21 cellular contexts compared by ENCODE assay signal in the genomic region with DNA sequence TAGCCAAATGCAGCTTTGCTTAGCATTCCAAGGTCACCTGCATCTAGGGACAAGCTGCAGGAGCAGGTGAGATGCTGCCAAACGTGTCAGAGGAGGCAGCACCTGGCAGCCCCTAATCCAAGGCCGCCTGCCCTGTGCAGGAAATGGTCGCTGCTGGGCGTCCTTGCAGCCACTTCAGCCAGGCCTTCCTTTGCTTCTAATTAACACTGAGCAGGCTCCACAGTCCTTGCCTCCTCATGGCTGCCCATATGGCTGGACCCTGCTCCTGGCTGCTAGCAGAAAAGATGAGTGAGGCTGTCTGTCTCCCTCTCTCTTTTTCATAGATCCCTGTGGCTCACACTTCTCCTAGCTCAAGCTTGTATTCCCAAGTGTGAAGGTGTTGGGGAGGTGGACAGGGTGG.
DNase-seq lines count a peak whose midpoint lies in the region; ATAC-seq and TF ChIP-seq lines count a peak whose summit lies in the region.
"Had no signal": no experiment of that assay in that cellular context is flagged by ENCODE, and none has a peak within 500 bp of the region (broad histone marks: within the 10 kb centered on the region; RNA-seq: fewer than 3 reads in every experiment).

No MANE protein-coding gene starts in this region.

- H3K9me3 Mint-ChIP-seq in H9: peaks cover 7% of the 10 kb centered on the region in 2 experiments; a peak in 2 of 5 replicates
- peaks cover 6% of the 10 kb centered on the region for H3K9me3 Mint-ChIP-seq in glutamatergic neuron (ENCODE audit: unreplicated experiment)

- H2BK5ac ChIP-seq in H9 (ENCODE audit: insufficient read length, low read length): no peak overlapping the region

- H3K23ac ChIP-seq in H9 (ENCODE audit: insufficient read length, low read depth, low read length): no peak overlapping the region

- H3K36me3 Mint-ChIP-seq in H9 (ENCODE audit: insufficient read depth in 1 of 3, low read depth in 3 of 3): peaks cover 0 to 4% (median 0%) of the 10 kb centered on the region in 3 experiments; a peak in 3 of 7 replicates
- no peaks in the 10 kb centered on the region for H3K36me3 Mint-ChIP-seq in glutamatergic neuron (ENCODE audit: unreplicated experiment)

- H3K27me3 Mint-ChIP-seq in H9 (ENCODE audit: low read depth): peaks cover 10% of the 10 kb centered on the region
- no peaks in the 10 kb centered on the region for H3K27me3 Mint-ChIP-seq in glutamatergic neuron (ENCODE audit: unreplicated experiment)

- H3K4me3 Mint-ChIP-seq in H9: no peak overlapping the region
- no peak overlapping the region for H3K4me3 Mint-ChIP-seq in glutamatergic neuron (ENCODE audit: unreplicated experiment)
- H3K4me3 Mint-ChIP-seq: B cell had no signal

- H4K91ac ChIP-seq in H9 (ENCODE audit: insufficient read length, low read depth, low read length): no peak overlapping the region

- H2BK120ac ChIP-seq in H9 (ENCODE audit: low read depth, low read length, poor library complexity, severe bottlenecking): no peak overlapping the region

- no peak overlapping the region for H3K18ac ChIP-seq in H9 (ENCODE audit: insufficient read length, low read depth, low read length)

- H3K27me3 ChIP-seq in H9 (ENCODE audit: insufficient read depth, low read length) (no peaks in the 10 kb centered on the region), ascending aorta (no peaks in the 10 kb centered on the region), tibial artery (no peaks in the 10 kb centered on the region)
- H3K27me3 ChIP-seq: SJCRH30 had no signal

- H4K8ac ChIP-seq in H9 (replicated peaks; ENCODE audit: insufficient read length, low read depth, low read length): no peak overlapping the region

- H3K27ac Mint-ChIP-seq in H9 (no peak overlapping the region), glutamatergic neuron (ENCODE audit: unreplicated experiment) (no peak overlapping the region)
- H3K27ac Mint-ChIP-seq: B cell had no signal

- H3K27ac ChIP-seq in H9 (ENCODE audit: insufficient read length, low read depth, low read length) (no peak overlapping the region), ascending aorta (peak overlapping the region; percentile 17 to 58), tibial artery (peak overlapping the region; percentile 55 to 61)
- H3K27ac ChIP-seq: A549, SJCRH30 had no signal

- no peak overlapping the region for H2BK20ac ChIP-seq in H9 (ENCODE audit: low read depth, low read length, poor library complexity, severe bottlenecking)

- no peak overlapping the region for H4K5ac ChIP-seq in H9 (ENCODE audit: insufficient read length, low read depth, low read length)

- H2BK12ac ChIP-seq in H9 (ENCODE audit: insufficient read length, low read depth, low read length): no peak overlapping the region

- H3K14ac ChIP-seq in H9 (ENCODE audit: insufficient read depth, low read length): peak overlapping the region; percentile 9; the same call in 1 of the 2 replicates

- no peaks in the 10 kb centered on the region for H3K79me1 ChIP-seq in H9 (ENCODE audit: insufficient read depth, low read depth, low read length, poor library complexity, severe bottlenecking)

- ATAC-seq in HG03095 (IDR thresholded peaks at IDR 0.05; ENCODE audit: unreplicated experiment): no peak
- ATAC-seq: A549, GM12878 had no signal

- no CpG with 5 or more reads among the region's 4 CpGs for WGBS in H9 (ENCODE audit: extremely low coverage, insufficient read length, low lambda C conversion rate)

- intact Hi-C loops in ascending aorta (cut with DNase I): no loop called here
- intact Hi-C loops in tibial artery (cut with DNase I; ENCODE audit: low total_unique reads): no loop called here

- H2BK15ac ChIP-seq in H9 (ENCODE audit: low read depth, low read length): no peak overlapping the region

- H3K79me2 ChIP-seq in H9 (ENCODE audit: insufficient read depth, low read length): no peaks in the 10 kb centered on the region

- H3K56ac ChIP-seq in H9 (ENCODE audit: insufficient read length, low read depth, low read length): no peak overlapping the region

- no peaks in the 10 kb centered on the region for H3K36me3 ChIP-seq in ascending aorta
- H3K36me3 ChIP-seq in tibial artery: peaks cover 0 to 6% (median 0%) of the 10 kb centered on the region in 3 donors
- H3K36me3 ChIP-seq: SJCRH30 had no signal

- no peak overlapping the region for H3K4ac ChIP-seq in H9 (ENCODE audit: low read depth, low read length)

- DNase-seq in H9 (no peak), ascending aorta (ENCODE audit: low spot score in 2 of 2) (no peak), glutamatergic neuron (peak; percentile 21), tibial artery (no peak), DMS114 treated with DMSO at 0.1 percent for 48 hours (lab: John Stamatoyannopoulos, UW; ENCODE audit: unreplicated experiment) (no peak)
- no peak for DNase-seq in stimulated activated CD8-positive, alpha-beta memory T cell treated with anti-CD3 and anti-CD28 coated beads, Interleukin-4, amount 100 ng/mL, for 48 hours
- DNase-seq: DMS79 treated with DMSO at 0.1 percent for 48 hours, H7, KBM-7, MM.1S, NCI-H1048, NCI-H1436, NCI-H187 treated with DMSO at 0.1 percent for 48 hours, NCI-H2107, NCI-H2227 treated with DMSO at 0.1 percent for 48 hours, OCI-M1, SJCRH30 had no signal

- no peaks in the 10 kb centered on the region for H3K9me3 ChIP-seq in H9 (ENCODE audit: control insufficient read depth, low read depth, low read length)
- no peaks in the 10 kb centered on the region for H3K9me3 ChIP-seq in ascending aorta
- H3K9me3 ChIP-seq in tibial artery: no peaks in the 10 kb centered on the region
- H3K9me3 ChIP-seq: A549, SJCRH30 had no signal

- H3K4me1 ChIP-seq in H9 (ENCODE audit: insufficient read depth, low read length) (no peaks in the 10 kb centered on the region; the same call in 1 of the 2 replicates), ascending aorta (peaks cover 0 to 17% of the 10 kb centered on the region in 2 donors), tibial artery (peaks cover 0 to 32% (median 21%) of the 10 kb centered on the region in 4 donors)
- H3K4me1 ChIP-seq: A549, SJCRH30 had no signal

- no peaks in the 10 kb centered on the region for H4K20me1 ChIP-seq in H9 (ENCODE audit: control insufficient read depth, insufficient read depth, insufficient read length)

- no peak overlapping the region for H3K9ac ChIP-seq in H9 (ENCODE audit: extremely low read depth, insufficient read length, low read length)

- no peak overlapping the region for H3K4me3 ChIP-seq in ascending aorta
- H3K4me3 ChIP-seq in tibial artery: no peak overlapping the region
- H3K4me3 ChIP-seq: A549, GM12878, SJCRH30 had no signal

- no peak overlapping the region for H3T11ph ChIP-seq in H9 (ENCODE audit: low read length)

- no peaks in the 10 kb centered on the region for H3K23me2 ChIP-seq in H9 (ENCODE audit: insufficient read length, low read depth, low read length, poor library complexity, severe bottlenecking)

- TF ChIP-seq CTCF in H9 (conservative IDR thresholded peaks at IDR 0.05) (no peak), ascending aorta (IDR thresholded peaks at IDR 0.05) (no peak), glutamatergic neuron (IDR thresholded peaks at IDR 0.05; ENCODE audit: partially characterized antibody, unreplicated experiment) (no peak), tibial artery (IDR thresholded peaks at IDR 0.05) (no peak)

- no peak overlapping the region for H2AK5ac ChIP-seq in H9 (ENCODE audit: insufficient read length, low read length)

- no peak overlapping the region for H2AFZ ChIP-seq in H9 (ENCODE audit: low read length)

- H3K4me2 ChIP-seq in H9 (ENCODE audit: insufficient read depth, insufficient read length, low read length): no peak overlapping the region
- H3K4me2 ChIP-seq: A549 had no signal

- H3K4me1 Mint-ChIP-seq in H9 (peaks cover 10% of the 10 kb centered on the region in 2 experiments), glutamatergic neuron (ENCODE audit: low read depth, unreplicated experiment) (no peaks in the 10 kb centered on the region)
- H3K4me1 Mint-ChIP-seq: B cell had no signal
